Comparison of ENCODE assay signal across 18 cellular contexts in genomic region chr2:11376071-11376470, GRCh38. TPM values are rescaled to one million over a fixed set of nuclear protein-coding genes. Genes with fewer than 3 reads are reported as not detected.
DNase-seq lines count a peak whose midpoint lies in the region; ATAC-seq and TF ChIP-seq lines count a peak whose summit lies in the region.
"Had no signal": no experiment of that assay in that cellular context is flagged by ENCODE, and none has a peak within 500 bp of the region (broad histone marks: within the 10 kb centered on the region; RNA-seq: fewer than 3 reads in every experiment).

No MANE protein-coding gene starts in this region.

- H3K27me3 ChIP-seq in thymus (ENCODE audit: control insufficient read depth, insufficient read depth), result no peaks in the 10 kb centered on the region

- no peaks in the 10 kb centered on the region for H3K4me1 ChIP-seq in thymus (ENCODE audit: control insufficient read depth, insufficient read depth, low read length)

- H3K9me3 ChIP-seq in thymus (ENCODE audit: control insufficient read depth), result no peaks in the 10 kb centered on the region

- no peak overlapping the region for H3K4me3 ChIP-seq in coronary artery
- no peak overlapping the region for H3K4me3 ChIP-seq in thymus (ENCODE audit: low read length)
- H3K4me3 ChIP-seq: K562 had no signal

- H3K27ac Mint-ChIP-seq in IgD-negative memory B cell (peak overlapping the region in 2 of 3 donors; percentile 6 to 74), naive B cell (peak overlapping the region in 5 of 6 donors; percentile 12 to 88 (median 77)), progenitor cell of endocrine pancreas (no peak overlapping the region)
- no peak overlapping the region for H3K27ac Mint-ChIP-seq in stimulated activated naive CD8-positive, alpha-beta T cell treated with anti-CD3 and anti-CD28 coated beads, Interleukin-15, amount 100 ng/mL, for 72 hours
- H3K27ac Mint-ChIP-seq: activated CD4-positive, alpha-beta T cell treated with anti-CD3 and anti-CD28 coated beads for 36 hours; HFFc6; natural killer cell treated with Interleukin-12 subunit alpha and Interleukin-12 subunit beta and Interleukin-15 and Interleukin-18, amount 100 ng/mL, for 72 hours had no signal

- DNase-seq in coronary artery (ENCODE audit: low spot score) (no peak), naive B cell (no peak), SK-N-DZ (ENCODE audit: low spot score) (no peak), progenitor cell of endocrine pancreas (ENCODE audit: low spot score, unreplicated experiment) (no peak)
- DNase-seq in stimulated activated naive CD8-positive, alpha-beta T cell treated with anti-CD3 and anti-CD28 coated beads, Interleukin-15, amount 100 ng/mL, for 72 hours, result no peak
- DNase-seq: activated CD4-positive, alpha-beta T cell treated with anti-CD3 and anti-CD28 coated beads for 36 hours; activated CD8-positive, alpha-beta memory T cell treated with anti-CD3 and anti-CD28 coated beads, Interleukin-2, amount 50 U/mL, for 48 hours; activated naive CD4-positive, alpha-beta T cell; AML-193; HFFc6; NCI-H1417; NCI-H226; retina had no signal

- ATAC-seq in naive B cell (ENCODE audit: low read depth in 2 of 2) (no peak), HG03378 (IDR thresholded peaks at IDR 0.05; ENCODE audit: unreplicated experiment) (no peak)
- no peak for ATAC-seq in stimulated activated naive CD8-positive, alpha-beta T cell treated with anti-CD3 and anti-CD28 coated beads, Interleukin-15, amount 100 ng/mL, for 72 hours
- ATAC-seq: activated CD4-positive, alpha-beta T cell treated with anti-CD3 and anti-CD28 coated beads for 36 hours; K562; natural killer cell treated with Interleukin-12 subunit alpha and Interleukin-12 subunit beta and Interleukin-15 and Interleukin-18, amount 100 ng/mL, for 72 hours had no signal

- WGBS in thymus, result 96% methylated on average over 7 of the region's 7 CpGs

- H3K36me3 Mint-ChIP-seq in IgD-negative memory B cell (peaks cover under 1% of the 10 kb centered on the region), naive B cell (no peaks in the 10 kb centered on the region), progenitor cell of endocrine pancreas (ENCODE audit: insufficient read depth) (no peaks in the 10 kb centered on the region)
- H3K36me3 Mint-ChIP-seq: natural killer cell treated with Interleukin-12 subunit alpha and Interleukin-12 subunit beta and Interleukin-15 and Interleukin-18, amount 100 ng/mL, for 72 hours had no signal

- H3K4me3 Mint-ChIP-seq in IgD-negative memory B cell (peak overlapping the region in 1 of 4 donors; percentile 9), naive B cell (no peak overlapping the region), progenitor cell of endocrine pancreas (ENCODE audit: low read depth) (no peak overlapping the region)
- no peak overlapping the region for H3K4me3 Mint-ChIP-seq in stimulated activated naive CD8-positive, alpha-beta T cell treated with anti-CD3 and anti-CD28 coated beads, Interleukin-15, amount 100 ng/mL, for 72 hours
- H3K4me3 Mint-ChIP-seq: activated CD4-positive, alpha-beta T cell treated with anti-CD3 and anti-CD28 coated beads for 36 hours; HFFc6; natural killer cell treated with Interleukin-12 subunit alpha and Interleukin-12 subunit beta and Interleukin-15 and Interleukin-18, amount 100 ng/mL, for 72 hours had no signal

- H3K9me3 Mint-ChIP-seq in IgD-negative memory B cell, result no peaks in the 10 kb centered on the region
- H3K9me3 Mint-ChIP-seq in naive B cell, result no peaks in the 10 kb centered on the region
- no peaks in the 10 kb centered on the region for H3K9me3 Mint-ChIP-seq in progenitor cell of endocrine pancreas (ENCODE audit: low read depth)
- no peaks in the 10 kb centered on the region for H3K9me3 Mint-ChIP-seq in stimulated activated naive CD8-positive, alpha-beta T cell treated with anti-CD3 and anti-CD28 coated beads, Interleukin-15, amount 100 ng/mL, for 72 hours
- H3K9me3 Mint-ChIP-seq: HFFc6; natural killer cell treated with Interleukin-12 subunit alpha and Interleukin-12 subunit beta and Interleukin-15 and Interleukin-18, amount 100 ng/mL, for 72 hours had no signal

- TF ChIP-seq CTCF in coronary artery (IDR thresholded peaks at IDR 0.05) (no peak), progenitor cell of endocrine pancreas (IDR thresholded peaks at IDR 0.05; ENCODE audit: unreplicated experiment) (no peak)

- no peaks in the 10 kb centered on the region for H3K27me3 Mint-ChIP-seq in IgD-negative memory B cell
- H3K27me3 Mint-ChIP-seq in naive B cell, result peaks cover 0 to 7% (median 0%) of the 10 kb centered on the region in 3 donors
- H3K27me3 Mint-ChIP-seq in progenitor cell of endocrine pancreas, result peaks cover 18% of the 10 kb centered on the region
- no peaks in the 10 kb centered on the region for H3K27me3 Mint-ChIP-seq in stimulated activated naive CD8-positive, alpha-beta T cell treated with anti-CD3 and anti-CD28 coated beads, Interleukin-15, amount 100 ng/mL, for 72 hours
- H3K27me3 Mint-ChIP-seq: activated CD4-positive, alpha-beta T cell treated with anti-CD3 and anti-CD28 coated beads for 36 hours had no signal

- H3K4me1 Mint-ChIP-seq in IgD-negative memory B cell, result peaks cover 50 to 52% (median 51%) of the 10 kb centered on the region in 3 donors
- peaks cover 39 to 50% (median 40%) of the 10 kb centered on the region in 3 donors for H3K4me1 Mint-ChIP-seq in naive B cell
- peaks cover 6% of the 10 kb centered on the region for H3K4me1 Mint-ChIP-seq in progenitor cell of endocrine pancreas (ENCODE audit: low read depth)
- H3K4me1 Mint-ChIP-seq in stimulated activated naive CD8-positive, alpha-beta T cell treated with anti-CD3 and anti-CD28 coated beads, Interleukin-15, amount 100 ng/mL, for 72 hours, result no peaks in the 10 kb centered on the region
- H3K4me1 Mint-ChIP-seq: activated CD4-positive, alpha-beta T cell treated with anti-CD3 and anti-CD28 coated beads for 36 hours had no signal

- no peaks in the 10 kb centered on the region for H3K36me3 ChIP-seq in thymus (ENCODE audit: control insufficient read depth, insufficient read depth)

- H3K27ac ChIP-seq in coronary artery (peak overlapping the region; percentile 91 to 93), thymus (ENCODE audit: low read depth) (peak overlapping the region; percentile 8)

RNA-seq across cellular contexts. Expression of gene ROCK2, which starts 31.6 kb away (rescaled TPM):
- polyA plus RNA-seq in IgD-negative memory B cell, result 13.3 TPM
- 10 to 100 TPM in 3 of 6 donors, 1 to 10 TPM in 3; 3.2 to 21.2 (median 10.0) TPM for polyA plus RNA-seq in naive B cell (ENCODE audit: low read depth in 6 of 6)
- polyA plus RNA-seq in thymus, result 11.7 TPM
- 7.4 and 7.6 TPM in 2 replicates for polyA plus RNA-seq in SK-N-DZ (2014; cell fraction: cytosol; rRNA removed)
- 4.8 and 6.4 TPM in 2 replicates for polyA plus RNA-seq in SK-N-DZ (2014; cell fraction: nucleus; rRNA removed)
- total RNA-seq in progenitor cell of endocrine pancreas, result 41.9 and 43.8 TPM in 2 replicates

Comparison
In these comparisons a context has a peak if more than half of its experiments do, and no peak if none do; other contexts are left out.
1. H3K27ac Mint-ChIP-seq: peak in IgD-negative memory B cell (2 of 3) and naive B cell (5 of 6); none in progenitor cell of endocrine pancreas (single experiment) and stimulated activated naive CD8-positive, alpha-beta T cell treated with anti-CD3 and anti-CD28 coated beads, Interleukin-15, amount 100 ng/mL, for 72 hours (0 of 2).